In the genomic region with DNA sequence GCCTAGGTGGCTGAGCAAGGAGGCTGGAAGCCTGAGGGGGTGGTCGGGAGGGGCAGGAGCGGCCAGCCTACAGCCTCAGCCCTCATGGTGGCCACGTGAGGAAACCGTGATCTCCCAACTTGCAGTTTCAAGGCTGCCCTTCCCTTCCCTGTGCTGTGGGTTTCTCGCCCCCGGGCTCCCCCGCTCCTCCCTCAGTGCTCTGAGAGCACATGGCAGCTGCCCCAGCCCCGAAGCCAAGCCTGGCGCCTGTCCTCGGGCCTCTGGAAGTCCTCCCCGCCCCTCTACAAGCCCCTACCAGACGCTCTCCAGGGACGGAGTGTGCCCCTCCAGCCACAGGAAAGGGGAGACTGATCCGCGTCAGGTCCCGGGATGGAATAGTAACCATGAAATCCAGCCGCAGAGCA, we compare ENCODE assay signal across 23 cellular contexts. TPM values are rescaled to one million over a fixed set of nuclear protein-coding genes. Genes with fewer than 3 reads are reported as not detected.
DNase-seq lines count a peak whose midpoint lies in the region; ATAC-seq and TF ChIP-seq lines count a peak whose summit lies in the region.
"Had no signal": no experiment of that assay in that cellular context is flagged by ENCODE, and none has a peak within 500 bp of the region (broad histone marks: within the 10 kb centered on the region; RNA-seq: fewer than 3 reads in every experiment).

No MANE protein-coding gene starts in this region.

- no peak overlapping the region for H3K4me3 ChIP-seq in right atrium auricular region

- H3K27ac ChIP-seq in right atrium auricular region: peak overlapping the region; percentile 85 to 92
- H3K27ac ChIP-seq: C4-2B had no signal

- H3K27ac Mint-ChIP-seq in T-helper 17 cell (peak overlapping the region; percentile 84), nephron progenitor cell (peak overlapping the region; percentile 42)
- peak overlapping the region; percentile 73 for H3K27ac Mint-ChIP-seq in stimulated activated effector memory CD8-positive, alpha-beta T cell treated with anti-CD3 and anti-CD28 coated beads, Interleukin-12 subunit alpha, Interleukin-12 subunit beta, amount 100 ng/mL, for 72 hours
- H3K27ac Mint-ChIP-seq: IgD-negative memory B cell had no signal

- TF ChIP-seq CTCF in right atrium auricular region (IDR thresholded peaks at IDR 0.05) (no peak), nephron progenitor cell (IDR thresholded peaks at IDR 0.05) (no peak)

- H3K4me1 Mint-ChIP-seq in T-helper 17 cell (peaks cover 12% of the 10 kb centered on the region), nephron progenitor cell (peaks cover 54% of the 10 kb centered on the region)
- peaks cover 28% of the 10 kb centered on the region for H3K4me1 Mint-ChIP-seq in stimulated activated effector memory CD8-positive, alpha-beta T cell treated with anti-CD3 and anti-CD28 coated beads, Interleukin-12 subunit alpha, Interleukin-12 subunit beta, amount 100 ng/mL, for 72 hours

- DNase-seq in right atrium auricular region (ENCODE audit: low spot score) (no peak), left ventricle myocardium superior (no peak), T-helper 17 cell (no peak), nephron progenitor cell (no peak), NCI-H774 (lab: John Stamatoyannopoulos, UW) (no peak), NCI-H82 (lab: John Stamatoyannopoulos, UW) (no peak)
- no peak for DNase-seq in stimulated activated effector memory CD8-positive, alpha-beta T cell treated with anti-CD3 and anti-CD28 coated beads, Interleukin-12 subunit alpha, Interleukin-12 subunit beta, amount 100 ng/mL, for 72 hours (ENCODE audit: low spot score in 2 of 2)
- DNase-seq: Calu3; CD8-positive, alpha-beta memory T cell; EL; Karpas-422; MV-4-11; NCI-H1105 treated with DMSO at 0.1 percent for 48 hours; NCI-H2029 treated with DMSO at 0.1 percent for 48 hours; NCI-H226; NCI-H510A treated with DMSO at 0.1 percent for 48 hours; NCI-H748 treated with DMSO at 0.1 percent for 48 hours; SIG-M5; SK-N-SH had no signal

- intact Hi-C loops in left ventricle myocardium superior (cut with micrococcal nuclease): no loop called here

- H3K36me3 ChIP-seq in right atrium auricular region: peaks cover 18% of the 10 kb centered on the region

- no peaks in the 10 kb centered on the region for H3K9me3 ChIP-seq in right atrium auricular region
- H3K9me3 ChIP-seq in T-helper 17 cell (ENCODE audit: control insufficient read depth, low read length, poor library complexity, severe bottlenecking): no peaks in the 10 kb centered on the region
- H3K9me3 ChIP-seq: SK-N-SH had no signal

- H3K4me3 Mint-ChIP-seq in T-helper 17 cell (no peak overlapping the region), nephron progenitor cell (no peak overlapping the region)
- no peak overlapping the region for H3K4me3 Mint-ChIP-seq in stimulated activated effector memory CD8-positive, alpha-beta T cell treated with anti-CD3 and anti-CD28 coated beads, Interleukin-12 subunit alpha, Interleukin-12 subunit beta, amount 100 ng/mL, for 72 hours
- H3K4me3 Mint-ChIP-seq: CD8-positive, alpha-beta memory T cell; IgD-negative memory B cell had no signal

- no peaks in the 10 kb centered on the region for H3K27me3 ChIP-seq in right atrium auricular region

- ATAC-seq in left ventricle myocardium superior (no peak), T-helper 17 cell (no peak)
- ATAC-seq in stimulated activated effector memory CD8-positive, alpha-beta T cell treated with anti-CD3 and anti-CD28 coated beads, Interleukin-12 subunit alpha, Interleukin-12 subunit beta, amount 100 ng/mL, for 72 hours: no peak
- ATAC-seq: HCT116, Panc1 had no signal

- H3K9me3 Mint-ChIP-seq in nephron progenitor cell: no peaks in the 10 kb centered on the region
- no peaks in the 10 kb centered on the region for H3K9me3 Mint-ChIP-seq in stimulated activated effector memory CD8-positive, alpha-beta T cell treated with anti-CD3 and anti-CD28 coated beads, Interleukin-12 subunit alpha, Interleukin-12 subunit beta, amount 100 ng/mL, for 72 hours
- H3K9me3 Mint-ChIP-seq: IgD-negative memory B cell had no signal

- H3K36me3 Mint-ChIP-seq in T-helper 17 cell (ENCODE audit: low read depth) (no peaks in the 10 kb centered on the region), nephron progenitor cell (ENCODE audit: low read depth) (peaks cover 20% of the 10 kb centered on the region)
- peaks cover 69% of the 10 kb centered on the region for H3K36me3 Mint-ChIP-seq in stimulated activated effector memory CD8-positive, alpha-beta T cell treated with anti-CD3 and anti-CD28 coated beads, Interleukin-12 subunit alpha, Interleukin-12 subunit beta, amount 100 ng/mL, for 72 hours

- H3K27me3 Mint-ChIP-seq in T-helper 17 cell (no peaks in the 10 kb centered on the region), nephron progenitor cell (ENCODE audit: low read depth, poor library complexity) (no peaks in the 10 kb centered on the region)
- H3K27me3 Mint-ChIP-seq: CD8-positive, alpha-beta memory T cell; IgD-negative memory B cell had no signal

- peaks cover 0 to 39% of the 10 kb centered on the region in 2 donors for H3K4me1 ChIP-seq in right atrium auricular region

RNA-seq across cellular contexts. Expression of gene ANKRD23, which starts 0.6 kb away (rescaled TPM):
- total RNA-seq in right atrium auricular region: 10 to 100 TPM in 1 of 2 donors, 1 to 10 TPM in 1; 9.3 to 23.0 TPM
- total RNA-seq in left ventricle myocardium superior: 5.5 TPM
- 10 to 100 TPM in 1 of 2 donors, 1 to 10 TPM in 1; 7.6 to 11.2 TPM for total RNA-seq in T-helper 17 cell

RNA-seq across cellular contexts. Expression of gene ANKRD39, which starts 13.4 kb away (rescaled TPM):
- 10 to 100 TPM in 1 of 2 donors, 1 to 10 TPM in 1; 8.7 to 12.2 TPM for total RNA-seq in right atrium auricular region
- 16.1 TPM for total RNA-seq in left ventricle myocardium superior
- 10 to 100 TPM; 16.8 to 18.6 TPM for total RNA-seq in T-helper 17 cell

RNA-seq across cellular contexts. Expression of gene SEMA4C, which starts 25.5 kb away (rescaled TPM):
- total RNA-seq in right atrium auricular region: 10 to 100 TPM; 12.0 to 23.3 TPM
- total RNA-seq in left ventricle myocardium superior: 17.0 TPM
- total RNA-seq in T-helper 17 cell: 10 to 100 TPM; 25.5 to 30.9 TPM

RNA-seq across cellular contexts. Expression of gene CNNM3, which starts 28.3 kb away (rescaled TPM):
- total RNA-seq in right atrium auricular region: 1 to 10 TPM; 4.2 to 7.9 TPM
- total RNA-seq in left ventricle myocardium superior: 16.8 TPM
- total RNA-seq in T-helper 17 cell: 10 to 100 TPM; 30.8 to 39.5 TPM
